ENCODE assay signal across 1 cellular context in genomic region chr3:184561329-184562145, GRCh38.
TF ChIP-seq lines count a peak whose summit lies in the region.

Gene EPHB3, plus strand, starts transcription at chr3:184561785. Its CDS starts 451 bp downstream, at chr3:184562236.

TF ChIP-seq in HepG2, 621 proteins besides CTCF, POLR2A, EP300 and RAD21 (continued from another document and continues in another):
- TF ChIP-seq ZFP91 (CRISPR knock-in tag; IDR thresholded peaks at IDR 0.05; ENCODE audit: borderline replicate concordance) (peak; percentile 61; the same call in 1 of the 2 replicates), ZNF639 (CRISPR knock-in tag; conservative IDR thresholded peaks at IDR 0.05) (no peak), ZBTB8A (CRISPR knock-in tag; IDR thresholded peaks at IDR 0.05; ENCODE audit: borderline replicate concordance, low read depth) (no peak), HNRNPLL (IDR thresholded peaks at IDR 0.05; ENCODE audit: low read depth, low read length, poor library complexity, severe bottlenecking) (peak; percentile 92), ZNF589 (CRISPR knock-in tag; conservative IDR thresholded peaks at IDR 0.05) (no peak), ZNF800 (CRISPR knock-in tag; IDR thresholded peaks at IDR 0.05) (no peak), MAX (IDR thresholded peaks at IDR 0.05) (no peak; the same call in 1 of the 2 replicates), GMEB1 (CRISPR knock-in tag; IDR thresholded peaks at IDR 0.05; ENCODE audit: borderline replicate concordance) (peak; percentile 41; the same call in 1 of the 2 replicates), NFRKB (IDR thresholded peaks at IDR 0.05) (no peak), ZSCAN20 (CRISPR knock-in tag; IDR thresholded peaks at IDR 0.05; ENCODE audit: borderline replicate concordance) (no peak), ZNF761 (CRISPR knock-in tag; conservative IDR thresholded peaks at IDR 0.05) (0 out of 2 replicates have a peak, but pooled peaks have one; percentile 60), ZNF510 (CRISPR knock-in tag; IDR thresholded peaks at IDR 0.05; ENCODE audit: low read depth) (peak; percentile 64; the same call in 1 of the 2 replicates), ZNF263 (CRISPR knock-in tag; IDR thresholded peaks at IDR 0.05) (no peak), CBX2 (IDR thresholded peaks at IDR 0.05; ENCODE audit: low read depth, low read length) (no peak), CBX2 (CRISPR knock-in tag; IDR thresholded peaks at IDR 0.05; ENCODE audit: low read depth) (no peak), NFYB (CRISPR knock-in tag; IDR thresholded peaks at IDR 0.05) (peak; percentile 85), FOXO4 (CRISPR knock-in tag; conservative IDR thresholded peaks at IDR 0.05) (no peak), ZNF207 (IDR thresholded peaks at IDR 0.05; ENCODE audit: borderline replicate concordance) (no peak), LCORL (IDR thresholded peaks at IDR 0.05) (no peak), LCORL (CRISPR knock-in tag; IDR thresholded peaks at IDR 0.05) (peak; percentile 80), ZNF614 (CRISPR knock-in tag; IDR thresholded peaks at IDR 0.05; ENCODE audit: borderline replicate concordance) (no peak; the same call in 1 of the 2 replicates), ZNF281 (CRISPR knock-in tag; IDR thresholded peaks at IDR 0.05; ENCODE audit: borderline replicate concordance) (no peak), ZBTB46 (CRISPR knock-in tag; IDR thresholded peaks at IDR 0.05; ENCODE audit: borderline replicate concordance) (no peak), HDAC2 (CRISPR knock-in tag; IDR thresholded peaks at IDR 0.05) (no peak), TOE1 (CRISPR knock-in tag; IDR thresholded peaks at IDR 0.05) (no peak), MLXIP (CRISPR knock-in tag; IDR thresholded peaks at IDR 0.05; ENCODE audit: borderline replicate concordance) (no peak), NFATC3 (CRISPR knock-in tag; IDR thresholded peaks at IDR 0.05) (no peak), HES4 (CRISPR knock-in tag; IDR thresholded peaks at IDR 0.05; ENCODE audit: borderline replicate concordance) (no peak), SNAPC5 (CRISPR knock-in tag; IDR thresholded peaks at IDR 0.05; ENCODE audit: borderline replicate concordance) (no peak), ZNF569 (CRISPR knock-in tag; IDR thresholded peaks at IDR 0.05; ENCODE audit: borderline replicate concordance) (no peak), ZNF20 (CRISPR knock-in tag; IDR thresholded peaks at IDR 0.05) (no peak), NFAT5 (CRISPR knock-in tag; IDR thresholded peaks at IDR 0.05) (no peak)
